In the genomic region with DNA sequence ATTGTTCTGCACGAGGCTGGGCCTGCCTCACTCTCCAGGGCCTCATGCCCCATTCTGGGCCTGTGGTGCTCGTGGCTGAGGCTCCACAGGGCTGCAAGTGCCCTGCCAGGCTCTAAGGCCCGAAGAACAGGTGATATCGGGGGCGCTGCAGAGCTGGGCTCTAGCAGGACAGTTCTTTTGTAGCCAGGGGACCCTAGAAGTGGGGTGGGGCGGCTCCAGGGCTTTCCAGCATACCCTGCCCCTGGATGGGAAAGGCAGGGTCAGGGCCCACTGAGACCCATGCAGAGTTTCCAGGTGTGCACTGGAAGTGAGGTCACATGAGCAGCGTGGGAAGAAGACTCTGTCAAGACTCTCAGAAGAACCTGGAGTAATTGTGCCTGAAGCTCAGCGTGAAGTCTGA, we compare ENCODE assay signal across 30 cellular contexts. TPM values are rescaled to one million over a fixed set of nuclear protein-coding genes. Genes with fewer than 3 reads are reported as not detected.
DNase-seq lines count a peak whose midpoint lies in the region; ATAC-seq, FAIRE-seq and TF ChIP-seq lines count a peak whose summit lies in the region.
"Had no signal": no experiment of that assay in that cellular context is flagged by ENCODE, and none has a peak within 500 bp of the region (broad histone marks: within the 10 kb centered on the region; RNA-seq: fewer than 3 reads in every experiment).

No MANE protein-coding gene starts in this region.

- H3K9me3 ChIP-seq in astrocyte (ENCODE audit: insufficient read depth, low read depth, low read length) = no peaks in the 10 kb centered on the region
- no peaks in the 10 kb centered on the region for H3K9me3 ChIP-seq in sigmoid colon
- H3K9me3 ChIP-seq: breast epithelium, colonic mucosa, heart left ventricle, lower lobe of right lung, mucosa of descending colon, ovary, thoracic aorta, vagina had no signal

- no peak for TF ChIP-seq EP300 in sigmoid colon (IDR thresholded peaks at IDR 0.05)

- no peak overlapping the region for H3K4me2 ChIP-seq in astrocyte (ENCODE audit: low read length)
- H3K4me2 ChIP-seq: GM23338 had no signal

- H3K9me3 Mint-ChIP-seq in activated naive CD4-positive, alpha-beta T cell treated with anti-CD3 and anti-CD28 coated beads for 36 hours = no peaks in the 10 kb centered on the region
- H3K9me3 Mint-ChIP-seq in Calu3 (ENCODE audit: low read depth, unreplicated experiment) = no peaks in the 10 kb centered on the region
- H3K9me3 Mint-ChIP-seq in astrocyte (ENCODE audit: unreplicated experiment) = no peaks in the 10 kb centered on the region
- H3K9me3 Mint-ChIP-seq: activated B cell treated with CpG ODN at 0.5 μM for 24 hours; GM23338; nephron; stimulated activated memory B cell treated with anti-CD40 and anti-IgM and Interleukin-4, amounts not matched to agents 10 μg/mL and 1 μg/mL and 100 μg/mL, for 72 hours had no signal

- peaks cover 9% of the 10 kb centered on the region for H3K36me3 Mint-ChIP-seq in activated naive CD4-positive, alpha-beta T cell treated with anti-CD3 and anti-CD28 coated beads for 36 hours (ENCODE audit: low read depth)
- H3K36me3 Mint-ChIP-seq in Calu3 (ENCODE audit: insufficient read depth, unreplicated experiment) = peaks cover 48% of the 10 kb centered on the region
- peaks cover 9% of the 10 kb centered on the region for H3K36me3 Mint-ChIP-seq in astrocyte (ENCODE audit: low read depth, unreplicated experiment)

- H3K27ac ChIP-seq in astrocyte (ENCODE audit: low read depth, low read length) = no peak overlapping the region
- H3K27ac ChIP-seq in sigmoid colon = no peak overlapping the region
- H3K27ac ChIP-seq: breast epithelium, colonic mucosa, lower lobe of right lung, ovary, thoracic aorta, vagina had no signal

- no peak for FAIRE-seq in astrocyte (lab: Jason Lieb, UNC)
- FAIRE-seq: G401.6 had no signal

- no peaks in the 10 kb centered on the region for H3K27me3 Mint-ChIP-seq in activated naive CD4-positive, alpha-beta T cell treated with anti-CD3 and anti-CD28 coated beads for 36 hours (ENCODE audit: low read depth)
- H3K27me3 Mint-ChIP-seq in Calu3 (ENCODE audit: unreplicated experiment) (no peaks in the 10 kb centered on the region), astrocyte (ENCODE audit: low read depth, unreplicated experiment) (no peaks in the 10 kb centered on the region)
- H3K27me3 Mint-ChIP-seq: activated B cell treated with CpG ODN at 0.5 μM for 24 hours; B cell; stimulated activated memory B cell treated with anti-CD40 and anti-IgM and Interleukin-4, amounts not matched to agents 10 μg/mL and 1 μg/mL and 100 μg/mL, for 72 hours had no signal

- H3K27ac Mint-ChIP-seq in activated naive CD4-positive, alpha-beta T cell treated with anti-CD3 and anti-CD28 coated beads for 36 hours = no peak overlapping the region
- H3K27ac Mint-ChIP-seq in Calu3 (ENCODE audit: unreplicated experiment) (no peak overlapping the region), astrocyte (ENCODE audit: unreplicated experiment) (no peak overlapping the region)
- H3K27ac Mint-ChIP-seq: activated B cell treated with CpG ODN at 0.5 μM for 24 hours; B cell; GM23338; nephron; stimulated activated memory B cell treated with anti-CD40 and anti-IgM and Interleukin-4, amounts not matched to agents 10 μg/mL and 1 μg/mL and 100 μg/mL, for 72 hours had no signal

- no peak for ATAC-seq in HG03139 (IDR thresholded peaks at IDR 0.05; ENCODE audit: unreplicated experiment)
- ATAC-seq: GM23338; heart left ventricle; lower lobe of right lung; mucosa of descending colon; stimulated activated memory B cell treated with anti-CD40 and anti-IgM and Interleukin-4, amounts not matched to agents 10 μg/mL and 1 μg/mL and 100 μg/mL, for 72 hours had no signal

- peaks cover 27% of the 10 kb centered on the region for H4K20me1 ChIP-seq in astrocyte (ENCODE audit: insufficient read depth, low read length)

- H2AFZ ChIP-seq in astrocyte (ENCODE audit: low read depth, low read length) = no peak overlapping the region
- H2AFZ ChIP-seq: GM23338 had no signal

- peak; percentile 2 for DNase-seq in activated naive CD4-positive, alpha-beta T cell treated with anti-CD3 and anti-CD28 coated beads for 36 hours
- no peak for DNase-seq in activated naive CD4-positive, alpha-beta T cell (lab: John Stamatoyannopoulos, UW)
- DNase-seq in Calu3 (no peak), astrocyte (ENCODE audit: low read depth) (no peak), sigmoid colon (peak; percentile 34), NCI-H2081 (lab: John Stamatoyannopoulos, UW) (no peak), NCI-H1105 (lab: John Stamatoyannopoulos, UW) (no peak)
- DNase-seq: activated B cell treated with CpG ODN at 0.5 μM for 24 hours; activated CD4-positive, alpha-beta T cell treated with anti-CD3 and anti-CD28 coated beads, Interleukin-2, amount 50 U/mL, for 1 hour; amygdala; colonic mucosa; DMS53; effector memory CD4-positive, alpha-beta T cell; heart left ventricle; lower lobe of right lung; mucosa of descending colon; NCI-H1048; NCI-H187 treated with DMSO at 0.1 percent for 48 hours; NCI-H524 treated with DMSO at 0.1 percent for 48 hours; stimulated activated CD4-positive, alpha-beta T cell treated with anti-CD3 and anti-CD28 coated beads, Interleukin-2, amount 100 ng/mL, for 48 hours had no signal

- BruUV-seq in Calu3 (replicated peaks; lab: Mats Ljungman, UMichigan) = TSS peak; percentile 42

- H3K79me2 ChIP-seq in astrocyte (ENCODE audit: insufficient read depth, low read length) = no peaks in the 10 kb centered on the region

- TF ChIP-seq CTCF in Calu3 (IDR thresholded peaks at IDR 0.05; ENCODE audit: unreplicated experiment) (no peak), astrocyte (IDR thresholded peaks at IDR 0.05; ENCODE audit: insufficient read depth, low read depth, low read length) (no peak), sigmoid colon (IDR thresholded peaks at IDR 0.05) (no peak)

- TF ChIP-seq POLR2A in sigmoid colon (IDR thresholded peaks at IDR 0.05) = no peak

- H3K27me3 ChIP-seq in astrocyte (ENCODE audit: insufficient read depth, low read length) (no peaks in the 10 kb centered on the region), sigmoid colon (no peaks in the 10 kb centered on the region)
- H3K27me3 ChIP-seq: breast epithelium, colonic mucosa, heart left ventricle, ovary, vagina had no signal

- WGBS in sigmoid colon, 2 donors = 83 to 88% methylated on average over 8 of the region's 8 CpGs

- no peak overlapping the region for H3K4me3 Mint-ChIP-seq in activated naive CD4-positive, alpha-beta T cell treated with anti-CD3 and anti-CD28 coated beads for 36 hours
- H3K4me3 Mint-ChIP-seq in Calu3 (ENCODE audit: low read depth, unreplicated experiment) = no peak overlapping the region
- peak overlapping the region; percentile 14 for H3K4me3 Mint-ChIP-seq in astrocyte (ENCODE audit: unreplicated experiment)
- H3K4me3 Mint-ChIP-seq: activated B cell treated with CpG ODN at 0.5 μM for 24 hours; B cell; GM23338; nephron; stimulated activated memory B cell treated with anti-CD40 and anti-IgM and Interleukin-4, amounts not matched to agents 10 μg/mL and 1 μg/mL and 100 μg/mL, for 72 hours had no signal

- no peak overlapping the region for H3K9ac ChIP-seq in astrocyte (ENCODE audit: low read length)

- CTCF ChIA-PET in activated naive CD4-positive, alpha-beta T cell treated with anti-CD3 and anti-CD28 coated beads for 36 hours (lab: Charles Lee) = interaction anchor here (2.3 to 5.6 kb wide), 7 partner anchors 9 to 37 kb away, joined by 6 to 56 read pairs (median 21); partner anchors contain the start of genes EME1, LRRC59, MRPL27 and XYLT2
- CTCF ChIA-PET in Calu3 (lab: Charles Lee) = interaction anchor here (1.4 to 5.9 kb wide), 4 partner anchors 18 to 119 kb away, joined by 3 to 28 read pairs (median 18); partner anchors contain the start of genes LRRC59 and RSAD1

- no peak overlapping the region for H3K4me3 ChIP-seq in astrocyte (ENCODE audit: insufficient read depth, low read depth, low read length)
- H3K4me3 ChIP-seq in sigmoid colon = no peak overlapping the region
- H3K4me3 ChIP-seq: breast epithelium, colonic mucosa, GM23338, heart left ventricle, lower lobe of right lung, mucosa of descending colon, ovary, thoracic aorta, vagina had no signal

- H3K36me3 ChIP-seq in astrocyte (ENCODE audit: insufficient read depth, low read length) = peaks cover 13% of the 10 kb centered on the region
- H3K36me3 ChIP-seq in sigmoid colon = peaks cover 17 to 64% (median 26%) of the 10 kb centered on the region in 4 donors
- H3K36me3 ChIP-seq: ovary had no signal

- H3K4me1 ChIP-seq in astrocyte (ENCODE audit: insufficient read depth, low read length) (peaks cover 9% of the 10 kb centered on the region), sigmoid colon (peaks cover 0 to 23% (median 17%) of the 10 kb centered on the region in 4 donors)
- H3K4me1 ChIP-seq: breast epithelium had no signal

- intact Hi-C loops in activated naive CD4-positive, alpha-beta T cell treated with anti-CD3 and anti-CD28 coated beads for 36 hours (cut with micrococcal nuclease) = loop anchor here (5.0 kb wide), 1 partner anchor 37 kb away; the partner anchor contains the start of gene LRRC59
- intact Hi-C loops in Calu3 (cut with micrococcal nuclease; ENCODE audit: unreplicated experiment) = no loop called here
- intact Hi-C loops in sigmoid colon (cut with DNase I) = no loop called here

- H3K4me1 Mint-ChIP-seq in activated naive CD4-positive, alpha-beta T cell treated with anti-CD3 and anti-CD28 coated beads for 36 hours (ENCODE audit: low read depth) = peaks cover 9% of the 10 kb centered on the region
- H3K4me1 Mint-ChIP-seq in Calu3 (ENCODE audit: low read depth, unreplicated experiment) = no peaks in the 10 kb centered on the region
- H3K4me1 Mint-ChIP-seq in astrocyte (ENCODE audit: low read depth, unreplicated experiment) = peaks cover 30% of the 10 kb centered on the region

RNA-seq across cellular contexts. Expression of gene MRPL27, which starts 12.3 kb away (rescaled TPM):
- total RNA-seq in activated naive CD4-positive, alpha-beta T cell treated with anti-CD3 and anti-CD28 coated beads for 36 hours = 10 to 100 TPM; 55.1 to 58.2 TPM
- total RNA-seq in Calu3 (2022) = 79.0 and 84.0 TPM in 2 replicates
- 57.3 and 60.3 TPM in 2 replicates for total RNA-seq in astrocyte
- 10 to 100 TPM; 64.0 to 94.6 (median 75.6) TPM for total RNA-seq in sigmoid colon
- polyA plus RNA-seq in sigmoid colon = 100 to 1,000 TPM; 151 to 234 (median 220) TPM

RNA-seq across cellular contexts. Expression of gene EME1, which starts 12.3 kb away (rescaled TPM):
- total RNA-seq in activated naive CD4-positive, alpha-beta T cell treated with anti-CD3 and anti-CD28 coated beads for 36 hours = 10 to 100 TPM; 68.9 to 69.8 TPM
- total RNA-seq in Calu3 (2022) (32.6 and 33.5 TPM in 2 replicates), astrocyte (3.0 and 3.1 TPM in 2 replicates), sigmoid colon (under 1 TPM in 1 of 4 donors, not detected in 3; 0.36 TPM)
- 1 to 10 TPM in 2 of 3 donors, not detected in 1; 1.2 to 3.5 TPM for polyA plus RNA-seq in sigmoid colon

RNA-seq across cellular contexts. Expression of gene XYLT2, which starts 14.8 kb away (rescaled TPM):
- 10 to 100 TPM; 21.1 to 21.8 TPM for total RNA-seq in activated naive CD4-positive, alpha-beta T cell treated with anti-CD3 and anti-CD28 coated beads for 36 hours
- total RNA-seq in Calu3 (2022) (44.3 and 49.3 TPM in 2 replicates), astrocyte (41.0 and 47.3 TPM in 2 replicates), sigmoid colon (10 to 100 TPM; 16.2 to 27.4 (median 18.3) TPM)
- 10 to 100 TPM in 1 of 3 donors, 1 to 10 TPM in 2; 1.8 to 14.5 (median 2.5) TPM for polyA plus RNA-seq in sigmoid colon

RNA-seq across cellular contexts. Expression of gene LRRC59, which starts 36.6 kb away (rescaled TPM):
- 10 to 100 TPM; 48.1 to 50.1 TPM for total RNA-seq in activated naive CD4-positive, alpha-beta T cell treated with anti-CD3 and anti-CD28 coated beads for 36 hours
- 205 and 212 TPM in 2 replicates for total RNA-seq in Calu3 (2022)
- total RNA-seq in astrocyte = 180 and 185 TPM in 2 replicates
- total RNA-seq in sigmoid colon = 10 to 100 TPM; 32.4 to 38.8 (median 35.2) TPM
- 100 to 1,000 TPM in 1 of 3 donors, 10 to 100 TPM in 2; 78.1 to 116 (median 84.6) TPM for polyA plus RNA-seq in sigmoid colon

Comparison
In these comparisons a context has a peak if more than half of its experiments do, and no peak if none do; other contexts are left out.
1. DNase-seq: peak in activated naive CD4-positive, alpha-beta T cell treated with anti-CD3 and anti-CD28 coated beads for 36 hours (single experiment) and sigmoid colon (single experiment); none in activated naive CD4-positive, alpha-beta T cell (0 of 4), Calu3 (single experiment), astrocyte (single experiment), NCI-H2081 (0 of 2) and NCI-H1105 (single experiment).